ENCODE assay signal across 18 cellular contexts in the genomic region with DNA sequence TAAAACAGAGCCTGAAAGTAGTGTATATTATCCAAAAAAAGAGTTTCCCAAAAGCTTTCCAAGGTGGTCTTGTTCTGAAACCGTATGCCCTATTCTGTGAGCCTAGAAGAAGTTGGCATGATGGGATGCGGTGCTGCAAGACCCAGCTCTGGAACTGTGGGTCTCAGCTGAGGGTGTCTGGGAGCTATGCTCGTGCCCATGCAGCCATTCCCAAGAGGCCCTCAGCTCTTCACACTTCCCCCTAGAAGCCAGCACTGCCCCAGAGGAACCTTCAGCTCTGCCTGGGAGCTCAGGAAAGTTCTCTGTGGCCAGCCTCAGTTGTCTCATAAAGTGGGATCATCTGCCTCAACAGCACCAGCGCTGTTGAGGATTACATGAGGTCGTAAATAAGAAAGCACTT. TPM values are rescaled to one million over a fixed set of nuclear protein-coding genes. Genes with fewer than 3 reads are reported as not detected.
DNase-seq lines count a peak whose midpoint lies in the region; ATAC-seq and TF ChIP-seq lines count a peak whose summit lies in the region.
"Had no signal": no experiment of that assay in that cellular context is flagged by ENCODE, and none has a peak within 500 bp of the region (broad histone marks: within the 10 kb centered on the region; RNA-seq: fewer than 3 reads in every experiment).

No MANE protein-coding gene starts in this region.

- H3K36me3 ChIP-seq in H7 (replicated peaks; ENCODE audit: control insufficient read depth, insufficient read depth, low read length) (peaks cover 3% of the 10 kb centered on the region; the same call in 1 of the 2 replicates), endodermal cell (ENCODE audit: control insufficient read depth, insufficient read depth, low read length) (no peaks in the 10 kb centered on the region), ovary (no peaks in the 10 kb centered on the region)

- H3K9me3 Mint-ChIP-seq in endodermal cell, result no peaks in the 10 kb centered on the region
- H3K9me3 Mint-ChIP-seq: CD4-positive, alpha-beta T cell; CD8-positive, alpha-beta memory T cell had no signal

- DNase-seq in H7, result peak; percentile 29
- peak; percentile 54 for DNase-seq in NB4 (ENCODE audit: low read depth)
- DNase-seq in fibroblast of villous mesenchyme (ENCODE audit: low read depth), result peak; percentile 20
- DNase-seq in endodermal cell, result no peak
- no peak for DNase-seq in ovary
- DNase-seq: CD4-positive, alpha-beta T cell; CD8-positive, alpha-beta memory T cell; DMS53; DMS79 treated with DMSO at 0.1 percent for 48 hours; GF-D8; GOT3; HCEC 1CT had no signal

- WGBS in endodermal cell (ENCODE audit: insufficient coverage in 1 of 2, insufficient read length in 1 of 2), 2 experiments, result 88 to 94% methylated on average over 5 of the region's 5 CpGs
- WGBS in ovary, 3 donors, result 76 to 85% (median 81%) methylated on average over 5 of the region's 5 CpGs

- H3K27me3 ChIP-seq in H7 (ENCODE audit: control insufficient read depth, insufficient read depth, low read length) (no peaks in the 10 kb centered on the region), endodermal cell (ENCODE audit: control insufficient read depth, insufficient read depth, low read length, poor library complexity, severe bottlenecking) (no peaks in the 10 kb centered on the region), ovary (no peaks in the 10 kb centered on the region)

- H3K27ac ChIP-seq in endodermal cell (ENCODE audit: low read depth, low read length) (no peak overlapping the region), ovary (no peak overlapping the region)

- H3K27me3 Mint-ChIP-seq in endodermal cell (ENCODE audit: insufficient read depth), result peaks cover 7% of the 10 kb centered on the region

- H3K4me1 Mint-ChIP-seq in endodermal cell, result no peaks in the 10 kb centered on the region
- H3K4me1 Mint-ChIP-seq: CD14-positive monocyte had no signal

- intact Hi-C loops in ovary (cut with DNase I), result no loop called here

- no peak for ATAC-seq in GM19452 (IDR thresholded peaks at IDR 0.05; ENCODE audit: unreplicated experiment)

- no peak for TF ChIP-seq EP300 in ovary (IDR thresholded peaks at IDR 0.05)

- no peak overlapping the region for H3K4me3 Mint-ChIP-seq in endodermal cell
- H3K4me3 Mint-ChIP-seq: CD14-positive monocyte; CD4-positive, alpha-beta T cell; CD8-positive, alpha-beta memory T cell had no signal

- H3K4me1 ChIP-seq in endodermal cell (ENCODE audit: control insufficient read depth, insufficient read depth, low read length) (no peaks in the 10 kb centered on the region), ovary (ENCODE audit: insufficient read depth) (no peaks in the 10 kb centered on the region)

- no peaks in the 10 kb centered on the region for H3K36me3 Mint-ChIP-seq in endodermal cell (ENCODE audit: low read depth)
- H3K36me3 Mint-ChIP-seq: CD14-positive monocyte; CD8-positive, alpha-beta memory T cell had no signal

- no peak overlapping the region for H3K27ac Mint-ChIP-seq in endodermal cell
- H3K27ac Mint-ChIP-seq: CD14-positive monocyte; CD4-positive, alpha-beta T cell; CD8-positive, alpha-beta memory T cell had no signal

- TF ChIP-seq CTCF in NB4 (IDR thresholded peaks at IDR 0.05; ENCODE audit: low read depth, low read length), result no peak
- TF ChIP-seq CTCF in fibroblast of villous mesenchyme (IDR thresholded peaks at IDR 0.05; ENCODE audit: insufficient read depth, low read depth, low read length), result no peak
- no peak for TF ChIP-seq CTCF in endodermal cell (conservative IDR thresholded peaks at IDR 0.05)
- TF ChIP-seq CTCF in ovary (IDR thresholded peaks at IDR 0.05), result no peak

- no peak overlapping the region for H3K9ac ChIP-seq in endodermal cell (ENCODE audit: extremely low read depth, low read length, poor library complexity, severe bottlenecking)

- TF ChIP-seq POLR2A in NB4 (IDR thresholded peaks at IDR 0.05; ENCODE audit: extremely low read depth, insufficient read length) (no peak), ovary (IDR thresholded peaks at IDR 0.05) (no peak)

- H3K9me3 ChIP-seq in endodermal cell (ENCODE audit: control insufficient read depth, low read length) (no peaks in the 10 kb centered on the region), ovary (no peaks in the 10 kb centered on the region)

- H3K4me3 ChIP-seq in H7 (ENCODE audit: insufficient read depth, low read depth, low read length), result no peak overlapping the region
- no peak overlapping the region for H3K4me3 ChIP-seq in NB4 (ENCODE audit: low read depth, low read length)
- no peak overlapping the region for H3K4me3 ChIP-seq in fibroblast of villous mesenchyme (ENCODE audit: low read depth, low read length)
- H3K4me3 ChIP-seq in endodermal cell (ENCODE audit: low read length), result no peak overlapping the region
- H3K4me3 ChIP-seq in ovary, result no peak overlapping the region

RNA-seq across cellular contexts. Expression of a gene that starts 6.4 kb away (rescaled TPM):
- 2.3 and 2.8 TPM in 2 replicates for total RNA-seq in H7 (2014; rRNA removed; shearing (Covaris generic))
- total RNA-seq in fibroblast of villous mesenchyme (0.43 and 0.64 TPM in 2 replicates), endodermal cell (1 to 10 TPM in 1 of 2 donors, under 1 TPM in 1; 0.91 to 1.1 TPM), ovary (1 to 10 TPM in 3 of 7 donors, under 1 TPM in 2, not detected in 2; 0.12 to 6.0 (median 1.2) TPM)
- 0.39 TPM for polyA plus RNA-seq in endodermal cell (2013, experiment 1 of 2)
- 0.33 TPM for polyA plus RNA-seq in endodermal cell (2013, experiment 2 of 2)
- under 1 TPM; 0.05 to 0.10 TPM for polyA plus RNA-seq in ovary
- total RNA-seq: A172; CD4-positive, alpha-beta T cell; CD8-positive, alpha-beta memory T cell had no signal
- polyA plus RNA-seq: CD14-positive monocyte; CD8-positive, alpha-beta memory T cell had no signal

RNA-seq across cellular contexts. Expression of a gene that starts 40.1 kb away (rescaled TPM):
- total RNA-seq in H7 (2014; rRNA removed; shearing (Covaris generic)), result 8.7 and 15.7 TPM in 2 replicates
- total RNA-seq in fibroblast of villous mesenchyme (12.5 and 13.9 TPM in 2 replicates), endodermal cell (10 to 100 TPM; 17.1 to 18.1 TPM), ovary (10 to 100 TPM in 5 of 7 donors, 1 to 10 TPM in 2; 8.7 to 24.9 (median 12.8) TPM)
- polyA plus RNA-seq in endodermal cell (2013, experiment 1 of 2), result 7.7 TPM
- 7.7 TPM for polyA plus RNA-seq in endodermal cell (2013, experiment 2 of 2)
- polyA plus RNA-seq in ovary, result 10 to 100 TPM in 1 of 2 donors, 1 to 10 TPM in 1; 5.5 to 16.1 TPM
- total RNA-seq: CD4-positive, alpha-beta T cell; Daoy; G401 had no signal
- polyA plus RNA-seq: CD14-positive monocyte had no signal

RNA-seq across cellular contexts. Expression of a gene that starts 41.4 kb away (rescaled TPM):
- total RNA-seq in H7 (2014; rRNA removed; shearing (Covaris generic)), result 0.21 and 0.26 TPM in 2 replicates
- not detected in 2 replicates for total RNA-seq in fibroblast of villous mesenchyme
- not detected for total RNA-seq in endodermal cell
- not detected for polyA plus RNA-seq in endodermal cell (2013, experiment 1 of 2)
- polyA plus RNA-seq in endodermal cell (2013, experiment 2 of 2), result not detected
- total RNA-seq in ovary, result 1 to 10 TPM in 1 of 7 donors, not detected in 6; 2.6 TPM
- not detected for polyA plus RNA-seq in ovary
- total RNA-seq: A172; A673; CD4-positive, alpha-beta T cell; CD8-positive, alpha-beta memory T cell; Daoy; G401 had no signal
- polyA plus RNA-seq: CD14-positive monocyte; CD8-positive, alpha-beta memory T cell had no signal

RNA-seq across cellular contexts. Expression of a gene that starts 58.4 kb away (rescaled TPM):
- 18.4 and 26.6 TPM in 2 replicates for total RNA-seq in H7 (2014; rRNA removed; shearing (Covaris generic))
- total RNA-seq in fibroblast of villous mesenchyme, result 11.7 and 12.6 TPM in 2 replicates
- 10 to 100 TPM; 21.9 to 24.4 TPM for total RNA-seq in endodermal cell
- 17.2 TPM for polyA plus RNA-seq in endodermal cell (2013, experiment 1 of 2)
- polyA plus RNA-seq in endodermal cell (2013, experiment 2 of 2), result 14.6 TPM
- 10 to 100 TPM in 5 of 7 donors, 1 to 10 TPM in 2; 7.5 to 27.5 (median 17.1) TPM for total RNA-seq in ovary
- polyA plus RNA-seq in ovary, result 10 to 100 TPM in 1 of 2 donors, 1 to 10 TPM in 1; 4.2 to 14.7 TPM

Comparison
In these comparisons a context has a peak if more than half of its experiments do, and no peak if none do; other contexts are left out.
1. DNase-seq: peak in H7 (single experiment), NB4 (single experiment) and fibroblast of villous mesenchyme (single experiment); none in endodermal cell (single experiment) and ovary (0 of 5).